ENCODE assay signal across 8 cellular contexts in the genomic region with DNA sequence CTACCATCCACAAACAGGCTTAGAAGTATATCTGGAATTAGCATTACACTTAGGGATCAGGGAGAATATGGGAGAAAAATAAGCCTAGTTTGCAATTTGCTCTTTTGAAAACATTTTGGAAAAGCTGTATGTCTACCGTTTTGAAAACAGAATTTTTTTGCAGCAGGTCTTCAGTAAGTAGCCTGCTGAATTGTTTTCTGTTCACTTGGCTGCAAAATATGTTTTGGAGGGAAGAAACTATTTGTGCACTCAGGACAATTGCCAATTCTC. TPM values are rescaled to one million over a fixed set of nuclear protein-coding genes. Genes with fewer than 3 reads are reported as not detected.
A peak's percentile ranks its signal among the peaks of the same experiment; 100 is the strongest.
DNase-seq lines count a peak whose midpoint lies in the region; ATAC-seq and TF ChIP-seq lines count a peak whose summit lies in the region.

No MANE protein-coding gene starts in this region.

- TF ChIP-seq POLR2A in ovary (IDR thresholded peaks at IDR 0.05) = no peak

- H3K4me3 ChIP-seq in CD4-positive, alpha-beta memory T cell (ENCODE audit: low read length in 2 of 2) = peak overlapping the region; percentile 34 to 37
- peak overlapping the region; percentile 48 for H3K4me3 ChIP-seq in MG63
- peak overlapping the region; percentile 4 to 66 (median 48) for H3K4me3 ChIP-seq in dorsolateral prefrontal cortex
- H3K4me3 ChIP-seq in ovary = peak overlapping the region; percentile 26

- peaks cover 35 to 67% (median 52%) of the 10 kb centered on the region in 4 donors for H3K4me1 Mint-ChIP-seq in CD4-positive, alpha-beta memory T cell

- TF ChIP-seq CTCF in dorsolateral prefrontal cortex (IDR thresholded peaks at IDR 0.05 in 54 of 56, conservative IDR thresholded peaks at IDR 0.05 in 2 of 56; ENCODE audit: low read depth in 1 of 56, partially characterized antibody in 56 of 56) (no peak), ovary (IDR thresholded peaks at IDR 0.05) (no peak)

- CTCF ChIA-PET in CD4-positive, alpha-beta memory T cell (lab: Charles Lee; ENCODE audit: partially characterized antibody) = interaction anchor here (0.6 to 2.6 kb wide), 16 partner anchors 9 to 1672 kb away, joined by 3 to 22 read pairs (median 4); partner anchors contain the start of genes BLTP3A and SNRPC

- H3K36me3 ChIP-seq in CD4-positive, alpha-beta memory T cell (ENCODE audit: insufficient read depth, low read length) = no peaks in the 10 kb centered on the region
- H3K36me3 ChIP-seq in MG63 = peaks cover 3% of the 10 kb centered on the region; the same call in 1 of the 2 replicates
- H3K36me3 ChIP-seq in ovary = no peaks in the 10 kb centered on the region

- no peak for TF ChIP-seq EP300 in ovary (IDR thresholded peaks at IDR 0.05)

- no peak for DNase-seq in CD4-positive, alpha-beta memory T cell
- DNase-seq in MG63 = no peak
- DNase-seq in dorsolateral prefrontal cortex = peak in 1 of 10 donors; percentile 47
- DNase-seq in ovary = no peak
- DNase-seq in SKM-1 (lab: John Stamatoyannopoulos, UW; ENCODE audit: unreplicated experiment) = no peak
- DNase-seq in NCI-H2227 (lab: John Stamatoyannopoulos, UW; ENCODE audit: unreplicated experiment) = no peak

- H3K9me3 Mint-ChIP-seq in CD4-positive, alpha-beta memory T cell = no peaks in the 10 kb centered on the region

- H3K27me3 Mint-ChIP-seq in CD4-positive, alpha-beta memory T cell = no peaks in the 10 kb centered on the region

- peak overlapping the region; percentile 67 for H3K27ac ChIP-seq in CD4-positive, alpha-beta memory T cell (ENCODE audit: low read depth, low read length)
- H3K27ac ChIP-seq in dorsolateral prefrontal cortex = peak overlapping the region; percentile 56 to 98 (median 89)
- H3K27ac ChIP-seq in ovary = peak overlapping the region; percentile 65 to 79

- POLR2A ChIA-PET in CD4-positive, alpha-beta memory T cell (lab: Charles Lee; ENCODE audit: partially characterized antibody) = interaction anchor here (0.5 to 7.5 kb wide), 15 partner anchors 9 to 461 kb away, joined by 3 to 133 read pairs (median 5); partner anchors contain the start of genes ANKS1A, BLTP3A, ILRUN and SNRPC

- peaks cover 73% of the 10 kb centered on the region for H3K4me1 ChIP-seq in CD4-positive, alpha-beta memory T cell (ENCODE audit: insufficient read depth, low read length)
- H3K4me1 ChIP-seq in ovary (ENCODE audit: insufficient read depth) = peaks cover 10% of the 10 kb centered on the region

- H3K9me3 ChIP-seq in CD4-positive, alpha-beta memory T cell (ENCODE audit: control insufficient read depth in 1 of 2, low read length in 2 of 2) = no peaks in the 10 kb centered on the region
- H3K9me3 ChIP-seq in MG63 (no peaks in the 10 kb centered on the region), ovary (no peaks in the 10 kb centered on the region)

- intact Hi-C loops in CD4-positive, alpha-beta memory T cell (cut with micrococcal nuclease) = loop anchor here (2.0 to 5.0 kb wide), 3 partner anchors 16 to 100 kb away; partner anchors contain the start of genes ILRUN and SNRPC
- intact Hi-C loops in dorsolateral prefrontal cortex (cut with DNase I) = loop anchor here in 1 of 2 donors (5.0 kb wide), 1 partner anchor 40 kb away; the partner anchor contains the start of gene ILRUN
- intact Hi-C loops in ovary (cut with DNase I) = no loop called here

- peak overlapping the region; percentile 90 to 98 (median 94) for H3K27ac Mint-ChIP-seq in CD4-positive, alpha-beta memory T cell

- 0 to 3% (median 0%) methylated on average over 1 of the region's 1 CpG for WGBS in ovary, 3 donors

- H3K27me3 ChIP-seq in CD4-positive, alpha-beta memory T cell (ENCODE audit: insufficient read depth, low read length) = no peaks in the 10 kb centered on the region
- H3K27me3 ChIP-seq in MG63 (no peaks in the 10 kb centered on the region), dorsolateral prefrontal cortex (no peaks in the 10 kb centered on the region), ovary (no peaks in the 10 kb centered on the region)

- ATAC-seq in GM21723 (IDR thresholded peaks at IDR 0.05; ENCODE audit: unreplicated experiment) (no peak), GM18867 (IDR thresholded peaks at IDR 0.05; ENCODE audit: unreplicated experiment) (no peak)

- H3K4me3 Mint-ChIP-seq in CD4-positive, alpha-beta memory T cell = peak overlapping the region; percentile 83 to 96 (median 89)

- H3K36me3 Mint-ChIP-seq in CD4-positive, alpha-beta memory T cell = peaks cover 11 to 15% of the 10 kb centered on the region in 2 donors

RNA-seq across cellular contexts. Expression of gene ILRUN, which starts 39.6 kb away (rescaled TPM):
- 10 to 100 TPM; 68.6 to 70.7 TPM for total RNA-seq in CD4-positive, alpha-beta memory T cell
- polyA plus RNA-seq in CD4-positive, alpha-beta memory T cell = 10 to 100 TPM; 14.8 to 15.1 TPM
- total RNA-seq in MG63 (2014; rRNA removed; shearing (Covaris generic); ENCODE audit: low replicate concordance) = 25.9 and 26.1 TPM in 2 replicates
- 100 to 1,000 TPM in 71 of 120 experiments, 10 to 100 TPM in 49; 46.6 to 155 (median 106) TPM for total RNA-seq in dorsolateral prefrontal cortex
- total RNA-seq in ovary = 10 to 100 TPM; 29.4 to 59.8 (median 47.6) TPM
- polyA plus RNA-seq in ovary = 10 to 100 TPM; 40.2 to 86.5 TPM
